ENCODE assay signal across 8 cellular contexts in genomic region chr22:19940536-19941364, GRCh38. TPM values are rescaled to one million over a fixed set of nuclear protein-coding genes. Genes with fewer than 3 reads are reported as not detected.
DNase-seq lines count a peak whose midpoint lies in the region; ATAC-seq and TF ChIP-seq lines count a peak whose summit lies in the region.

No MANE protein-coding gene starts in this region.

- no peak for TF ChIP-seq CTCF in HFFc6 (IDR thresholded peaks at IDR 0.05)

- DNase-seq in HFFc6, result no peak
- DNase-seq in activated T-cell treated with anti-CD3 and anti-CD28 coated beads, Interleukin-2, amount 50 U/mL, for 48 hours, result peak; percentile 27 to 29
- DNase-seq in NCI-H2029 (lab: John Stamatoyannopoulos, UW), result no peak
- DNase-seq in occipital lobe (lab: John Stamatoyannopoulos, UW), result no peak

- peaks cover 37% of the 10 kb centered on the region for H3K36me3 Mint-ChIP-seq in HFFc6 (ENCODE audit: low read depth)

- H3K36me3 ChIP-seq in iPS-18a (ENCODE audit: control insufficient read depth, low read depth, low read length), result no peaks in the 10 kb centered on the region
- H3K36me3 ChIP-seq in subcutaneous abdominal adipose tissue (ENCODE audit: control insufficient read depth in 5 of 5, insufficient read depth in 5 of 5, low read length in 5 of 5), result no peaks in the 10 kb centered on the region

- peak overlapping the region; percentile 82 for H3K4me3 ChIP-seq in iPS-18a (ENCODE audit: low read length)
- peak overlapping the region; percentile 70 to 91 (median 89) for H3K4me3 ChIP-seq in subcutaneous abdominal adipose tissue (ENCODE audit: low read depth in 1 of 5, low read length in 5 of 5)

- H3K4me1 Mint-ChIP-seq in HFFc6 (ENCODE audit: low read depth), result peaks cover 55% of the 10 kb centered on the region

- H3K9ac ChIP-seq in iPS-18a (ENCODE audit: low read length) (peak overlapping the region; percentile 73), subcutaneous abdominal adipose tissue (ENCODE audit: low read length in 5 of 5) (peak overlapping the region; percentile 75 to 94 (median 92))

- H3K4me3 Mint-ChIP-seq in HFFc6, result peak overlapping the region; percentile 94

- peak overlapping the region; percentile 99 for H3K27ac Mint-ChIP-seq in HFFc6

- H3K27me3 Mint-ChIP-seq in HFFc6 (ENCODE audit: insufficient read depth), result peaks cover 2% of the 10 kb centered on the region; the same call in 1 of the 2 replicates

- H3K4me1 ChIP-seq in iPS-18a (ENCODE audit: control insufficient read depth, low read depth, low read length) (peaks cover 20% of the 10 kb centered on the region), subcutaneous abdominal adipose tissue (ENCODE audit: control insufficient read depth in 5 of 5, insufficient read depth in 5 of 5, low read length in 5 of 5) (peaks cover 9 to 36% (median 33%) of the 10 kb centered on the region in 5 donors)

- H3K27ac ChIP-seq in iPS-18a (ENCODE audit: low read length) (no peak overlapping the region), subcutaneous abdominal adipose tissue (ENCODE audit: low read depth, low read length) (peak overlapping the region; percentile 86)

- H3K27me3 ChIP-seq in iPS-18a (ENCODE audit: control insufficient read depth, insufficient read depth, low read length) (no peaks in the 10 kb centered on the region), subcutaneous abdominal adipose tissue (ENCODE audit: control insufficient read depth in 5 of 5, insufficient read depth in 4 of 5, low read length in 5 of 5) (no peaks in the 10 kb centered on the region)

- H3K9me3 ChIP-seq in iPS-18a (ENCODE audit: control insufficient read depth, low read depth, low read length) (no peaks in the 10 kb centered on the region), subcutaneous abdominal adipose tissue (ENCODE audit: control insufficient read depth in 5 of 5, low read length in 5 of 5) (no peaks in the 10 kb centered on the region)

- peaks cover 13% of the 10 kb centered on the region for H3K9me3 Mint-ChIP-seq in HFFc6

- no peak for ATAC-seq in GM18870 (IDR thresholded peaks at IDR 0.05; ENCODE audit: unreplicated experiment)
- ATAC-seq in activated CD4-positive, CD25-positive, alpha-beta regulatory T cell treated with anti-CD3 and anti-CD28 coated beads, Interleukin-2, amount 50 U/mL, for 24 hours, result no peak

RNA-seq across cellular contexts. Expression of gene COMT, which starts 0.8 kb away (rescaled TPM):
- 100 to 1,000 TPM; 215 to 306 (median 234) TPM for total RNA-seq in HFFc6 (2021; fragmentation: NEBNext Ultra II Directional; extraction: Animal tissue kit (Norgen Biotek cat#: 25700))
- 49.0 TPM for total RNA-seq in occipital lobe

RNA-seq across cellular contexts. Expression of gene TXNRD2, which starts 0.9 kb away (rescaled TPM):
- total RNA-seq in HFFc6 (2021; fragmentation: NEBNext Ultra II Directional; extraction: Animal tissue kit (Norgen Biotek cat#: 25700)), result 10 to 100 TPM; 24.8 to 30.6 (median 28.3) TPM
- 8.0 TPM for total RNA-seq in occipital lobe

Comparison
In these comparisons a context has a peak if more than half of its experiments do, and no peak if none do; other contexts are left out.
1. DNase-seq: peak in activated T-cell treated with anti-CD3 and anti-CD28 coated beads, Interleukin-2, amount 50 U/mL, for 48 hours (2 of 2); none in HFFc6 (single experiment), NCI-H2029 (single experiment) and occipital lobe (single experiment).